ENCODE assay signal across 30 cellular contexts in genomic region chr7:22659741-22660140, GRCh38.
"Had no signal": no experiment of that assay in that cellular context is flagged by ENCODE, and none has a peak within 500 bp of the region (broad histone marks: within the 10 kb centered on the region; RNA-seq: fewer than 3 reads in every experiment).

No MANE protein-coding gene starts in this region.

- FAIRE-seq: colon, frontal cortex, small intestine had no signal

- H3K9me3 Mint-ChIP-seq: mesothelial cell of epicardium, nephron, neural progenitor cell, type B pancreatic cell had no signal

- H3K36me3 Mint-ChIP-seq: immature natural killer cell, mesothelial cell of epicardium, neural progenitor cell, type B pancreatic cell had no signal

- H3K4me3 Mint-ChIP-seq: immature natural killer cell; mesothelial cell of epicardium; naive thymus-derived CD4-positive, alpha-beta T cell; nephron; neural progenitor cell; type B pancreatic cell had no signal

- H3K4me1 ChIP-seq: left ventricle myocardium inferior, neural progenitor cell, right lobe of liver, testis, tibial artery had no signal

- H3K9me3 ChIP-seq: left ventricle myocardium inferior, lower lobe of right lung, mucosa of descending colon, right lobe of liver, testis, tibial artery had no signal

- H3K27ac ChIP-seq: dorsolateral prefrontal cortex, epithelial cell of prostate, left ventricle myocardium inferior, lower lobe of right lung, neural progenitor cell, parathyroid adenoma, right lobe of liver, testis, tibial artery had no signal

- H3K36me3 ChIP-seq: left ventricle myocardium inferior, lower lobe of right lung, neural progenitor cell, right lobe of liver, tibial artery had no signal

- H3K27me3 ChIP-seq: dorsolateral prefrontal cortex, neural progenitor cell, right lobe of liver, testis, tibial artery had no signal

- H3K27ac Mint-ChIP-seq: immature natural killer cell; mesothelial cell of epicardium; naive thymus-derived CD4-positive, alpha-beta T cell; nephron; neural progenitor cell; progenitor cell of endocrine pancreas; type B pancreatic cell had no signal

- ATAC-seq: esophagus mucosa; left colon; lower lobe of right lung; mucosa of descending colon; naive thymus-derived CD4-positive, alpha-beta T cell; right lobe of liver; stimulated activated naive CD8-positive, alpha-beta T cell treated with anti-CD3 and anti-CD28 coated beads, Interleukin-15, Interleukin-2, amounts not matched to agents 100 U/mL and 50 U/mL, for 24 hours had no signal

- DNase-seq: dorsolateral prefrontal cortex; effector CD4-positive, alpha-beta T cell; hypothalamus; immature natural killer cell; islet precursor cell; kidney glomerular epithelial cell; left colon; left ventricle myocardium inferior; lower lobe of right lung; mucosa of descending colon; naive thymus-derived CD4-positive, alpha-beta T cell; right lobe of liver; small intestine; stimulated activated CD4-positive, alpha-beta T cell treated with anti-CD3 and anti-CD28 coated beads, Interleukin-15, amount 100 ng/mL, for 24 hours; stimulated activated CD4-positive, alpha-beta T cell treated with anti-CD3 and anti-CD28 coated beads, Interleukin-4, amount 100 ng/mL, for 1 hour; stimulated activated CD8-positive, alpha-beta memory T cell treated with anti-CD3 and anti-CD28 coated beads, Interleukin-4, amount 100 ng/mL, for 48 hours; stimulated activated naive CD8-positive, alpha-beta T cell treated with anti-CD3 and anti-CD28 coated beads, Interleukin-15, Interleukin-2, amounts not matched to agents 100 U/mL and 50 U/mL, for 24 hours; substantia nigra; testis; tibial artery had no signal

- H3K4me3 ChIP-seq: dorsolateral prefrontal cortex, left ventricle myocardium inferior, lower lobe of right lung, mucosa of descending colon, neural progenitor cell, right lobe of liver, testis, tibial artery had no signal

- H3K4me1 Mint-ChIP-seq: immature natural killer cell, mesothelial cell of epicardium, nephron, neural progenitor cell had no signal
